11 cellular contexts compared by ENCODE assay signal in genomic region chr14:64788706-64789105, GRCh38.
DNase-seq lines count a peak whose midpoint lies in the region; ATAC-seq and TF ChIP-seq lines count a peak whose summit lies in the region.
"Had no signal": no experiment of that assay in that cellular context is flagged by ENCODE, and none has a peak within 500 bp of the region (broad histone marks: within the 10 kb centered on the region; RNA-seq: fewer than 3 reads in every experiment).

No MANE protein-coding gene starts in this region.

- DNase-seq in DMS53 treated with DMSO at 0.1 percent for 48 hours (lab: John Stamatoyannopoulos, UW; ENCODE audit: unreplicated experiment) (peak; percentile 53), MG63 (peak; percentile 68), brain microvascular endothelial cell (peak; percentile 94), left lung (no peak), GOT3 (lab: John Stamatoyannopoulos, UW) (no peak)
- DNase-seq in stimulated activated CD4-positive, alpha-beta T cell treated with anti-CD3 and anti-CD28 coated beads, Interleukin-15, amount 100 ng/mL, for 24 hours: no peak
- no peak for DNase-seq in activated naive CD4-positive, alpha-beta T cell treated with anti-CD3 and anti-CD28 coated beads, Interleukin-2, amount 50 U/mL, for 16 hours
- DNase-seq: mucosa of descending colon, NCI-H2227 treated with DMSO at 0.1 percent for 48 hours had no signal

- TF ChIP-seq CTCF in brain microvascular endothelial cell (IDR thresholded peaks at IDR 0.05; ENCODE audit: low read depth, low read length, missing control alignments) (no peak), left lung (IDR thresholded peaks at IDR 0.05) (no peak)

- intact Hi-C loops in left lung (cut with DNase I): no loop called here

- H3K27me3 ChIP-seq in MG63: no peaks in the 10 kb centered on the region
- H3K27me3 ChIP-seq in brain microvascular endothelial cell (replicated peaks): no peaks in the 10 kb centered on the region
- no peaks in the 10 kb centered on the region for H3K27me3 ChIP-seq in left lung

- no peak overlapping the region for H3K4me3 ChIP-seq in MG63
- H3K4me3 ChIP-seq in brain microvascular endothelial cell (ENCODE audit: low read depth, low read length): no peak overlapping the region
- no peak overlapping the region for H3K4me3 ChIP-seq in left lung
- H3K4me3 ChIP-seq: mucosa of descending colon, skin epidermis had no signal

- in situ Hi-C loops in brain microvascular endothelial cell (cut with HindIII; ENCODE audit: low pct_ligation_motif_present, low sequenced_read_pairs): no loop called here

- no peaks in the 10 kb centered on the region for H3K36me3 ChIP-seq in MG63
- no peaks in the 10 kb centered on the region for H3K36me3 ChIP-seq in brain microvascular endothelial cell (replicated peaks)
- no peaks in the 10 kb centered on the region for H3K36me3 ChIP-seq in left lung

- H3K27ac ChIP-seq in brain microvascular endothelial cell: no peak overlapping the region
- H3K27ac ChIP-seq in left lung: no peak overlapping the region
- H3K27ac ChIP-seq: skin epidermis had no signal

- H3K4me1 ChIP-seq in left lung: no peaks in the 10 kb centered on the region

- no peaks in the 10 kb centered on the region for H3K9me3 ChIP-seq in MG63
- H3K9me3 ChIP-seq in left lung: no peaks in the 10 kb centered on the region
- H3K9me3 ChIP-seq: mucosa of descending colon had no signal

- ATAC-seq in left lung (peak; percentile 67), GM18870 (IDR thresholded peaks at IDR 0.05; ENCODE audit: unreplicated experiment) (no peak)
- ATAC-seq: mucosa of descending colon had no signal

Comparison
In these comparisons a context has a peak if more than half of its experiments do, and no peak if none do; other contexts are left out.
1. DNase-seq: peak in DMS53 treated with DMSO at 0.1 percent for 48 hours (single experiment), MG63 (single experiment) and brain microvascular endothelial cell (single experiment); none in left lung (0 of 2), GOT3 (single experiment), stimulated activated CD4-positive, alpha-beta T cell treated with anti-CD3 and anti-CD28 coated beads, Interleukin-15, amount 100 ng/mL, for 24 hours (single experiment) and activated naive CD4-positive, alpha-beta T cell treated with anti-CD3 and anti-CD28 coated beads, Interleukin-2, amount 50 U/mL, for 16 hours (single experiment).